9 cellular contexts compared by ENCODE assay signal in the genomic region with DNA sequence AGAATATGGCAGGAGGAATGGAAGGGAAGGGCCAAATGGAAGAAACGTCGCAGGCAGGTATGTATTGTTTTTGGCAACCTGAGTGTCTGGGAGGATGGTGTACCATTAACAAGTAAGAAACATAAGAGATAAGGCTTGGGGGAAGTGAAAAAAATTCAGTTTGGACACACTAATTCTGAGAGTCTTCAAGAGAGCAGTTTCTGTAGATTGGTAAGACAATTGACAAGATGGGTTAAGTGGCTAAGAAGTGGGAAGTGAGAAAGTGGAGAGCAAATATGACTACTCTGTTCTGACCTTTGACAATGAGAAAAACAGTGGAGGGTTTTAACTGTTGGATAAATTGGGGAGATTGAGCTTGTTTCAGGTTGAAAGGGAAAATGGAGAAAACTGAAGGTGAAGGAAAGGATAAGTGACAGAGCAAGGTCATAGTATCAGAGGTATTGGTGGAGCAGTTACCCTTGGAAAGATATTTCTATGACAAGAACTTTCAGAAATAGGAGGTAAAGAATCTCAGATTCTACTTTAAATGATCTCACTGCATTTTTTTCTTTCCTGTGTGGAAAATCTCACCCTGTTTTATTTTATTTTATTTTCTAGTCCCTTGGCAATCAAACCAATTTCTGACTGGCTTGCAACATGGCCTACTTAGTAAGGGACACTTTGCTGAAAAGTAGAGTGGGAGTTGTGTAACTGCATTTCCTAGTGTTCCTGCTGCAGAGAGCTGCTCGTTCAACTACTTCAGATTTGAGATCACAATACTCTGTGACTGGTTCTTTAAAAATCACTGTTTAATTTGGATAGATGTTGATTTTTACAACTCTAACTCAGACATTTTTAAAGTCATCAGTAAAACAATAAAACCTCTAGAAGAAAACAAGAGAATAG. TPM values are rescaled to one million over a fixed set of nuclear protein-coding genes. Genes with fewer than 3 reads are reported as not detected.
A peak's percentile ranks its signal among the peaks of the same experiment; 100 is the strongest.
DNase-seq lines count a peak whose midpoint lies in the region; ATAC-seq and TF ChIP-seq lines count a peak whose summit lies in the region.
"Had no signal": no experiment of that assay in that cellular context is flagged by ENCODE, and none has a peak within 500 bp of the region (broad histone marks: within the 10 kb centered on the region; RNA-seq: fewer than 3 reads in every experiment).

No MANE protein-coding gene starts in this region.

- H3K9me3 ChIP-seq in right cardiac atrium (ENCODE audit: control insufficient read depth, low read length), result no peaks in the 10 kb centered on the region

- H3K27me3 ChIP-seq in GM23338 (ENCODE audit: insufficient read depth), result no peaks in the 10 kb centered on the region
- no peaks in the 10 kb centered on the region for H3K27me3 ChIP-seq in right cardiac atrium (ENCODE audit: control insufficient read depth, insufficient read depth)

- H3K4me1 Mint-ChIP-seq in activated CD4-positive, alpha-beta T cell treated with anti-CD3 and anti-CD28 coated beads for 36 hours, result peaks cover 19% of the 10 kb centered on the region
- peaks cover 26% of the 10 kb centered on the region for H3K4me1 Mint-ChIP-seq in stimulated activated memory B cell treated with anti-CD40 and anti-IgM and Interleukin-4, amounts not matched to agents 10 μg/mL and 1 μg/mL and 100 μg/mL, for 72 hours
- H3K4me1 Mint-ChIP-seq in GM23338, result peaks cover 5% of the 10 kb centered on the region; the same call in 2 of the 3 replicates

- H3K4me2 ChIP-seq in GM23338, result no peak overlapping the region

- H3K79me2 ChIP-seq in GM23338 (replicated peaks; ENCODE audit: insufficient read depth), result no peaks in the 10 kb centered on the region

- H3K4me3 ChIP-seq in GM23338, result no peak overlapping the region
- no peak overlapping the region for H3K4me3 ChIP-seq in right cardiac atrium (ENCODE audit: low read length)

- no peaks in the 10 kb centered on the region for H3F3A ChIP-seq in GM23338 (replicated peaks; ENCODE audit: low read depth)

- no peaks in the 10 kb centered on the region for H3K9me3 Mint-ChIP-seq in activated CD4-positive, alpha-beta T cell treated with anti-CD3 and anti-CD28 coated beads for 36 hours (ENCODE audit: low read depth)
- H3K9me3 Mint-ChIP-seq in stimulated activated memory B cell treated with anti-CD40 and anti-IgM and Interleukin-4, amounts not matched to agents 10 μg/mL and 1 μg/mL and 100 μg/mL, for 72 hours, result no peaks in the 10 kb centered on the region
- H3K9me3 Mint-ChIP-seq in GM23338, result no peaks in the 10 kb centered on the region

- H3K36me3 Mint-ChIP-seq in activated CD4-positive, alpha-beta T cell treated with anti-CD3 and anti-CD28 coated beads for 36 hours (ENCODE audit: low read depth), result no peaks in the 10 kb centered on the region
- H3K36me3 Mint-ChIP-seq in stimulated activated memory B cell treated with anti-CD40 and anti-IgM and Interleukin-4, amounts not matched to agents 10 μg/mL and 1 μg/mL and 100 μg/mL, for 72 hours, result no peaks in the 10 kb centered on the region
- no peaks in the 10 kb centered on the region for H3K36me3 Mint-ChIP-seq in GM23338 (ENCODE audit: low read depth)

- WGBS in right cardiac atrium, result 56% methylated on average over 3 of the region's 3 CpGs

- H3K4me3 Mint-ChIP-seq in activated CD4-positive, alpha-beta T cell treated with anti-CD3 and anti-CD28 coated beads for 36 hours, result no peak overlapping the region
- H3K4me3 Mint-ChIP-seq in stimulated activated memory B cell treated with anti-CD40 and anti-IgM and Interleukin-4, amounts not matched to agents 10 μg/mL and 1 μg/mL and 100 μg/mL, for 72 hours, result peak overlapping the region; percentile 55
- no peak overlapping the region for H3K4me3 Mint-ChIP-seq in GM23338

- H3K27ac ChIP-seq in GM23338 (ENCODE audit: low read depth) (no peak overlapping the region), right cardiac atrium (ENCODE audit: low read length) (no peak overlapping the region)

- no peaks in the 10 kb centered on the region for H4K20me1 ChIP-seq in GM23338 (replicated peaks; ENCODE audit: insufficient read depth)

- H2AFZ ChIP-seq in GM23338, result no peak overlapping the region

- POLR2A ChIA-PET in activated CD4-positive, alpha-beta T cell treated with anti-CD3 and anti-CD28 coated beads for 36 hours (lab: Charles Lee), result interaction anchor here (0.5 to 1.9 kb wide), 6 partner anchors 17 to 673 kb away, joined by 3 to 8 read pairs (median 4); partner anchors contain the start of gene GABPB1

- H3K4me1 ChIP-seq in GM23338 (ENCODE audit: insufficient read depth), result peaks cover 5% of the 10 kb centered on the region; the same call in 1 of the 2 replicates
- no peaks in the 10 kb centered on the region for H3K4me1 ChIP-seq in right cardiac atrium (ENCODE audit: control insufficient read depth, insufficient read depth, low read length)

- H3K9me2 ChIP-seq in GM23338 (ENCODE audit: insufficient read depth), result no peaks in the 10 kb centered on the region

- peak overlapping the region; percentile 77 for H3K27ac Mint-ChIP-seq in activated CD4-positive, alpha-beta T cell treated with anti-CD3 and anti-CD28 coated beads for 36 hours
- H3K27ac Mint-ChIP-seq in stimulated activated memory B cell treated with anti-CD40 and anti-IgM and Interleukin-4, amounts not matched to agents 10 μg/mL and 1 μg/mL and 100 μg/mL, for 72 hours, result peak overlapping the region; percentile 79
- H3K27ac Mint-ChIP-seq in GM23338, result no peak overlapping the region

- no peaks in the 10 kb centered on the region for H3K36me3 ChIP-seq in GM23338 (ENCODE audit: insufficient read depth)

- intact Hi-C loops in activated CD4-positive, alpha-beta T cell treated with anti-CD3 and anti-CD28 coated beads for 36 hours (cut with DNase I, micrococcal nuclease), result loop anchor here (1.0 kb wide), 4 partner anchors 23 to 243 kb away; partner anchors contain the start of genes USP8 (in 2 of the 2) and GABPB1 (in 1 of the 2)
- intact Hi-C loops in right cardiac atrium (cut with DNase I), result no loop called here

- no peak for DNase-seq in activated CD4-positive, alpha-beta T cell treated with anti-CD3 and anti-CD28 coated beads for 36 hours
- DNase-seq in activated CD4-positive, alpha-beta T cell treated with anti-CD3 and anti-CD28 coated beads for 4 hours, result no peak
- peak; percentile 53 for DNase-seq in NOMO-1 treated with dmso at 0.1 percent for 144 hours (lab: John Stamatoyannopoulos, UW; ENCODE audit: unreplicated experiment)
- no peak for DNase-seq in GM23338 (ENCODE audit: low spot score)
- DNase-seq in right cardiac atrium, result no peak
- DNase-seq in NK-92 (lab: John Stamatoyannopoulos, UW; ENCODE audit: unreplicated experiment), result no peak

- TF ChIP-seq CTCF in GM23338 (conservative IDR thresholded peaks at IDR 0.05; ENCODE audit: low read depth in 2 of 2), result no peak

- no peaks in the 10 kb centered on the region for H3K27me3 Mint-ChIP-seq in activated CD4-positive, alpha-beta T cell treated with anti-CD3 and anti-CD28 coated beads for 36 hours
- H3K27me3 Mint-ChIP-seq in stimulated activated memory B cell treated with anti-CD40 and anti-IgM and Interleukin-4, amounts not matched to agents 10 μg/mL and 1 μg/mL and 100 μg/mL, for 72 hours, result no peaks in the 10 kb centered on the region
- peaks cover 2% of the 10 kb centered on the region for H3K27me3 Mint-ChIP-seq in GM23338 (ENCODE audit: insufficient read depth, low read depth, poor library complexity)

- CTCF ChIA-PET in activated CD4-positive, alpha-beta T cell treated with anti-CD3 and anti-CD28 coated beads for 36 hours (lab: Charles Lee), result interaction anchor here (0.8 to 1.5 kb wide), 2 partner anchors 22 to 43 kb away, joined by 3 to 5 read pairs; no protein-coding TSS in a partner anchor

- ATAC-seq in activated CD4-positive, alpha-beta T cell treated with anti-CD3 and anti-CD28 coated beads for 36 hours, result peak; percentile 96
- ATAC-seq in HG02798 (IDR thresholded peaks at IDR 0.05; ENCODE audit: poor library complexity, unreplicated experiment), result peak; percentile 99
- ATAC-seq in stimulated activated memory B cell treated with anti-CD40 and anti-IgM and Interleukin-4, amounts not matched to agents 10 μg/mL and 1 μg/mL and 100 μg/mL, for 72 hours, result peak; percentile 96
- no peak for ATAC-seq in GM23338
- ATAC-seq in right cardiac atrium, result no peak
- ATAC-seq: HCT116 had no signal

TF ChIP-seq in GM23338, 12 proteins besides CTCF, POLR2A, EP300 and RAD21 (continues in another document):
- TF ChIP-seq EZH2 (IDR thresholded peaks at IDR 0.05; ENCODE audit: low read depth, unreplicated experiment) (no peak), POLR2AphosphoS5 (IDR thresholded peaks at IDR 0.05; ENCODE audit: low read depth) (no peak)

RNA-seq across cellular contexts. Expression of gene GABPB1, which starts 23.1 kb away (rescaled TPM):
- total RNA-seq in activated CD4-positive, alpha-beta T cell treated with anti-CD3 and anti-CD28 coated beads for 36 hours, result 10 to 100 TPM; 46.3 to 53.4 TPM
- 42.8 and 53.9 TPM in 2 replicates for total RNA-seq in GM23338 (2014; rRNA removed; shearing (Covaris generic))
- polyA plus RNA-seq in GM23338 (2016; fragmentation: Nextera tagmentation; extraction: Ambion mirVana) (29.4 and 34.4 TPM in 2 replicates), right cardiac atrium (5.2 TPM)
- 10 to 100 TPM in 3 of 4 donors, 1 to 10 TPM in 1; 9.6 to 11.2 (median 10.6) TPM for total RNA-seq in right cardiac atrium

RNA-seq across cellular contexts. Expression of gene USP8, which starts 46.1 kb away (rescaled TPM):
- 10 to 100 TPM; 39.8 to 45.3 TPM for total RNA-seq in activated CD4-positive, alpha-beta T cell treated with anti-CD3 and anti-CD28 coated beads for 36 hours
- 60.3 and 64.8 TPM in 2 replicates for total RNA-seq in GM23338 (2014; rRNA removed; shearing (Covaris generic))
- polyA plus RNA-seq in GM23338 (2016; fragmentation: Nextera tagmentation; extraction: Ambion mirVana) (50.0 and 68.6 TPM in 2 replicates), right cardiac atrium (23.9 TPM)
- total RNA-seq in right cardiac atrium, result 10 to 100 TPM; 39.8 to 49.0 (median 45.1) TPM

Comparison
In these comparisons a context has a peak if more than half of its experiments do, and no peak if none do; other contexts are left out.
1. ATAC-seq: peak in activated CD4-positive, alpha-beta T cell treated with anti-CD3 and anti-CD28 coated beads for 36 hours (single experiment), HG02798 (single experiment) and stimulated activated memory B cell treated with anti-CD40 and anti-IgM and Interleukin-4, amounts not matched to agents 10 μg/mL and 1 μg/mL and 100 μg/mL, for 72 hours (single experiment); none in GM23338 (single experiment) and right cardiac atrium (0 of 2).
2. intact Hi-C loops: an anchor here in activated CD4-positive, alpha-beta T cell treated with anti-CD3 and anti-CD28 coated beads for 36 hours (1.0 kb wide); none called in right cardiac atrium.